In genomic region chr2:215961981-215962380, GRCh38 we compare ENCODE assay signal across 19 cellular contexts.
"Had no signal": no experiment of that assay in that cellular context is flagged by ENCODE, and none has a peak within 500 bp of the region (broad histone marks: within the 10 kb centered on the region; RNA-seq: fewer than 3 reads in every experiment).

No MANE protein-coding gene starts in this region.

- H3K36me3 ChIP-seq: esophagus muscularis mucosa, gastrocnemius medialis, sigmoid colon, tibial artery had no signal

- DNase-seq: activated CD4-positive, alpha-beta T cell treated with anti-CD3 and anti-CD28 coated beads for 1 hour; activated CD4-positive, alpha-beta T cell treated with anti-CD3 and anti-CD28 coated beads, Interleukin-2, amount 50 U/mL, for 1 hour; activated gamma-delta T cell treated with Interleukin-2 at 50 U/mL for 16 hours; activated T-cell treated with anti-CD3 and anti-CD28 coated beads, Interleukin-2, amount 50 U/mL, for 1 hour; gastrocnemius medialis; hippocampal formation; kidney glomerular epithelial cell; left ventricle myocardium superior; mammary epithelial cell; occipital lobe; sigmoid colon; spleen; stimulated activated CD4-positive, alpha-beta T cell treated with anti-CD3 and anti-CD28 coated beads, Interleukin-4, amount 100 ng/mL, for 24 hours; stimulated activated naive CD8-positive, alpha-beta T cell treated with anti-CD3 and anti-CD28 coated beads, Interleukin-15, Interleukin-2, amounts not matched to agents 100 U/mL and 50 U/mL, for 24 hours; T-cell; tibial artery had no signal

- H3K27ac ChIP-seq: esophagus muscularis mucosa, gastrocnemius medialis, sigmoid colon, spleen had no signal

- H3K27me3 Mint-ChIP-seq: activated naive CD4-positive, alpha-beta T cell treated with anti-CD3 and anti-CD28 coated beads, Interleukin-2, amount 50 U/mL, for 24 hours; T-cell had no signal

- H3K4me1 ChIP-seq: esophagus muscularis mucosa, gastrocnemius medialis, sigmoid colon, spleen had no signal

- H3K4me1 Mint-ChIP-seq: activated naive CD4-positive, alpha-beta T cell treated with anti-CD3 and anti-CD28 coated beads, Interleukin-2, amount 50 U/mL, for 24 hours had no signal

- ATAC-seq: gastrocnemius medialis; left ventricle myocardium superior; stimulated activated naive CD8-positive, alpha-beta T cell treated with anti-CD3 and anti-CD28 coated beads, Interleukin-15, Interleukin-2, amounts not matched to agents 100 U/mL and 50 U/mL, for 24 hours; T-cell had no signal

- H3K9me3 Mint-ChIP-seq: activated naive CD4-positive, alpha-beta T cell treated with anti-CD3 and anti-CD28 coated beads, Interleukin-2, amount 50 U/mL, for 24 hours had no signal

- H3K9me3 ChIP-seq: esophagus muscularis mucosa, gastrocnemius medialis, sigmoid colon, spleen, tibial artery had no signal

- H3K27ac Mint-ChIP-seq: activated naive CD4-positive, alpha-beta T cell treated with anti-CD3 and anti-CD28 coated beads, Interleukin-2, amount 50 U/mL, for 24 hours; T-cell; T-helper 2 cell treated with Interferon-gamma antibody and Interleukin-4, amounts not matched to agents 5 μg/mL and 100 μg/mL, for 36 hours had no signal

- H3K27me3 ChIP-seq: esophagus muscularis mucosa, gastrocnemius medialis, sigmoid colon, spleen, tibial artery had no signal

- H3K4me3 ChIP-seq: esophagus muscularis mucosa, gastrocnemius medialis, sigmoid colon, spleen, tibial artery had no signal

- H3K4me3 Mint-ChIP-seq: activated naive CD4-positive, alpha-beta T cell treated with anti-CD3 and anti-CD28 coated beads, Interleukin-2, amount 50 U/mL, for 24 hours; T-cell; T-helper 2 cell treated with Interferon-gamma antibody and Interleukin-4, amounts not matched to agents 5 μg/mL and 100 μg/mL, for 36 hours had no signal
